9 cellular contexts compared by ENCODE assay signal in genomic region chr5:132205385-132206125, GRCh38. TPM values are rescaled to one million over a fixed set of nuclear protein-coding genes. Genes with fewer than 3 reads are reported as not detected.
A peak's percentile ranks its signal among the peaks of the same experiment; 100 is the strongest.
DNase-seq lines count a peak whose midpoint lies in the region; ATAC-seq and TF ChIP-seq lines count a peak whose summit lies in the region.
"Had no signal": no experiment of that assay in that cellular context is flagged by ENCODE, and none has a peak within 500 bp of the region (broad histone marks: within the 10 kb centered on the region; RNA-seq: fewer than 3 reads in every experiment).

No MANE protein-coding gene starts in this region.

- no peak overlapping the region for H3K9ac ChIP-seq in GM23248

- H3K27me3 ChIP-seq in GM06990 (replicated peaks; ENCODE audit: control insufficient read depth, insufficient read depth, low read length) (no peaks in the 10 kb centered on the region; the same call in 1 of the 2 replicates), RWPE2 (ENCODE audit: insufficient read depth, poor library complexity, severe bottlenecking) (no peaks in the 10 kb centered on the region), right cardiac atrium (ENCODE audit: control insufficient read depth, insufficient read depth) (no peaks in the 10 kb centered on the region), GM23248 (replicated peaks; ENCODE audit: insufficient read depth) (no peaks in the 10 kb centered on the region)
- H3K27me3 ChIP-seq: uterus had no signal

- H3K36me3 ChIP-seq in GM06990 (ENCODE audit: control insufficient read depth, insufficient read depth, low read length), result no peaks in the 10 kb centered on the region
- peaks cover 93% of the 10 kb centered on the region for H3K36me3 ChIP-seq in RWPE2 (ENCODE audit: low read depth)
- peaks cover 43% of the 10 kb centered on the region for H3K36me3 ChIP-seq in GM23248 (ENCODE audit: low read depth)
- H3K36me3 ChIP-seq: uterus had no signal

- H3K4me1 ChIP-seq in RWPE2 (ENCODE audit: insufficient read depth, poor library complexity, severe bottlenecking) (no peaks in the 10 kb centered on the region), right cardiac atrium (ENCODE audit: control insufficient read depth, insufficient read depth, low read length) (peaks cover 24% of the 10 kb centered on the region), GM23248 (ENCODE audit: insufficient read depth) (peaks cover 18% of the 10 kb centered on the region)
- H3K4me1 ChIP-seq: uterus had no signal

- no peaks in the 10 kb centered on the region for H3K9me3 Mint-ChIP-seq in T-cell

- ATAC-seq in HG02852 (IDR thresholded peaks at IDR 0.05; ENCODE audit: unreplicated experiment) (peak; percentile 80), RWPE2 (ENCODE audit: low read depth) (no peak), right cardiac atrium (peak; percentile 62 to 69), T-cell (replicated peaks in 1 of 4) (no peak), GM18858 (IDR thresholded peaks at IDR 0.05; ENCODE audit: unreplicated experiment) (no peak)

- no peak overlapping the region for H3K27ac Mint-ChIP-seq in T-cell

- peaks cover 26% of the 10 kb centered on the region for H3K79me2 ChIP-seq in GM23248 (ENCODE audit: insufficient read depth)

- H2AFZ ChIP-seq in GM23248, result no peak overlapping the region

- intact Hi-C loops in right cardiac atrium (cut with DNase I), result no loop called here

- H3K9me2 ChIP-seq in GM23248 (ENCODE audit: insufficient read depth), result no peaks in the 10 kb centered on the region

- in situ Hi-C loops in GM23248 (cut with MboI), result no loop called here

- no peak overlapping the region for H3K4me3 ChIP-seq in GM06990 (replicated peaks; ENCODE audit: low read depth, low read length)
- H3K4me3 ChIP-seq in RWPE2 (ENCODE audit: severe bottlenecking), result no peak overlapping the region
- H3K4me3 ChIP-seq in right cardiac atrium (ENCODE audit: low read length), result no peak overlapping the region
- no peak overlapping the region for H3K4me3 ChIP-seq in GM23248
- H3K4me3 ChIP-seq: uterus had no signal

- H3K4me1 Mint-ChIP-seq in T-cell, result peaks cover 0 to 5% (median 0%) of the 10 kb centered on the region in 3 donors

- H4K20me1 ChIP-seq in GM23248 (ENCODE audit: insufficient read depth), result no peaks in the 10 kb centered on the region

- no peak overlapping the region for H3K4me2 ChIP-seq in GM23248 (ENCODE audit: unreplicated experiment)

- POLR2A ChIA-PET in T-cell (lab: Charles Lee), result no interaction called here

- H3K9me3 ChIP-seq in RWPE2 (ENCODE audit: severe bottlenecking), result no peaks in the 10 kb centered on the region
- H3K9me3 ChIP-seq in right cardiac atrium (ENCODE audit: control insufficient read depth, low read length), result no peaks in the 10 kb centered on the region
- H3K9me3 ChIP-seq in GM23248 (ENCODE audit: low read depth), result no peaks in the 10 kb centered on the region
- H3K9me3 ChIP-seq: uterus had no signal

- H3F3A ChIP-seq in GM23248 (ENCODE audit: insufficient read depth), result peaks cover 33% of the 10 kb centered on the region

- CTCF ChIA-PET in T-cell (lab: Charles Lee), result no interaction called here

- no peaks in the 10 kb centered on the region for H3K36me3 Mint-ChIP-seq in T-cell

- no peak overlapping the region for H3K27ac ChIP-seq in RWPE2 (ENCODE audit: poor library complexity, severe bottlenecking)
- H3K27ac ChIP-seq in right cardiac atrium (ENCODE audit: low read length), result peak overlapping the region; percentile 40
- no peak overlapping the region for H3K27ac ChIP-seq in GM23248
- H3K27ac ChIP-seq: uterus had no signal

- H3K4me3 Mint-ChIP-seq in T-cell, result no peak overlapping the region

- 58% methylated on average over 5 of the region's 5 CpGs for WGBS in right cardiac atrium
- WGBS in GM23248 (ENCODE audit: low coverage in 1 of 2, low lambda C conversion rate in 2 of 2, missing lambda C conversion rate in 2 of 2), 2 experiments, result 76 to 78% methylated on average over 5 of the region's 5 CpGs

- TF ChIP-seq CTCF in GM06990 (IDR thresholded peaks at IDR 0.05; ENCODE audit: insufficient read depth, low read length, poor library complexity, severe bottlenecking) (no peak), RWPE2 (IDR thresholded peaks at IDR 0.05; ENCODE audit: poor library complexity, severe bottlenecking) (no peak)

- no peaks in the 10 kb centered on the region for H3K27me3 Mint-ChIP-seq in T-cell

- peak; percentile 27 for DNase-seq in GM06990 (ENCODE audit: extremely low read depth, insufficient read length)
- peak; percentile 58 for DNase-seq in RWPE2 (ENCODE audit: low spot score)
- DNase-seq in right cardiac atrium, result peak in 2 of 3 donors; percentile 60 to 65
- no peak for DNase-seq in GM23248
- DNase-seq in stimulated activated naive CD4-positive, alpha-beta T cell (lab: John Stamatoyannopoulos, UW), result no peak
- no peak for DNase-seq in T-cell
- DNase-seq: uterus had no signal

RNA-seq across cellular contexts. Expression of gene P4HA2, which starts 22.1 kb away (rescaled TPM):
- total RNA-seq in right cardiac atrium, result 100 to 1,000 TPM in 1 of 4 donors, 10 to 100 TPM in 3; 58.9 to 103 (median 71.8) TPM
- polyA plus RNA-seq in right cardiac atrium, result 51.9 TPM
- total RNA-seq in GM23248 (2014; rRNA removed; shearing (Covaris generic)), result 337 and 352 TPM in 2 replicates
- polyA plus RNA-seq in GM23248 (2016; fragmentation: Nextera tagmentation; extraction: Ambion mirVana), result 353 and 374 TPM in 2 replicates
- under 1 TPM in 3 of 5 donors, not detected in 2; 0.50 to 0.99 (median 0.98) TPM for total RNA-seq in T-cell

RNA-seq across cellular contexts. Expression of gene PDLIM4, which starts 51.9 kb away (rescaled TPM):
- total RNA-seq in right cardiac atrium, result 100 to 1,000 TPM in 1 of 4 donors, 10 to 100 TPM in 3; 47.8 to 113 (median 54.3) TPM
- polyA plus RNA-seq in right cardiac atrium, result 35.0 TPM
- 84.4 and 107 TPM in 2 replicates for total RNA-seq in GM23248 (2014; rRNA removed; shearing (Covaris generic))
- polyA plus RNA-seq in GM23248 (2016; fragmentation: Nextera tagmentation; extraction: Ambion mirVana), result 153 and 156 TPM in 2 replicates
- total RNA-seq in T-cell, result not detected

Comparison
In these comparisons a context has a peak if more than half of its experiments do, and no peak if none do; other contexts are left out.
1. DNase-seq: peak in GM06990 (single experiment), RWPE2 (single experiment) and right cardiac atrium (2 of 3); none in GM23248 (single experiment), stimulated activated naive CD4-positive, alpha-beta T cell (0 of 6) and T-cell (0 of 34).
2. ATAC-seq: peak in HG02852 (single experiment) and right cardiac atrium (2 of 2); none in RWPE2 (single experiment), T-cell (0 of 4) and GM18858 (single experiment).
3. RNA of gene P4HA2, which starts 22.1 kb away (total RNA-seq): 337 to 352 TPM in GM23248 and 58.9 to 103 TPM in right cardiac atrium; 0.50 to 0.99 TPM in T-cell; every median in the first group is over 10 times any median in the second.
4. RNA of gene PDLIM4, which starts 51.9 kb away (total RNA-seq): 84.4 to 107 TPM in GM23248 and 47.8 to 113 TPM in right cardiac atrium; not detected in T-cell; every median in the first group is over 10 times any median in the second.